Comparison of ENCODE assay signal across 14 cellular contexts in the genomic region with DNA sequence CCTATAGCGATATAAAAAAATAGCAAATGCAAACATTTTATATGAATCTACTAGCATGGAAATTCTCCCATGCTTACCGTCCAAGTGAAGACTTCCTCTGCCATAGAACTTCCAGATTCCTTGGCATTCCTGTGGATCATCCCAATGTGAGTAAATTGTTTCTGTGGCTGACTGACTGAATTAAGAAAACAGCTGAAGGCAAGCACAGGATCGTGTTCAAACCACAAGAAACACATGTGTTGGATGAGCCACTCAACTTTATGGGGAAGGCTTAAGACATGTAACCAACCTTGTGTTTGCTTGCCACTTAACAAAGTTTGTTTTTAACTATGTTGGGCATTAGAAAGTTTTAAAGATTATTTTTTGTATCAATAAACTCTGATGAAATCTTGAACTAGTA. TPM values are rescaled to one million over a fixed set of nuclear protein-coding genes. Genes with fewer than 3 reads are reported as not detected.
DNase-seq lines count a peak whose midpoint lies in the region; ATAC-seq, FAIRE-seq and TF ChIP-seq lines count a peak whose summit lies in the region.
"Had no signal": no experiment of that assay in that cellular context is flagged by ENCODE, and none has a peak within 500 bp of the region (broad histone marks: within the 10 kb centered on the region; RNA-seq: fewer than 3 reads in every experiment).

No MANE protein-coding gene starts in this region.

- H3K9me3 Mint-ChIP-seq in progenitor cell of endocrine pancreas (ENCODE audit: low read depth) = no peaks in the 10 kb centered on the region
- H3K9me3 Mint-ChIP-seq: activated T-helper 17 cell treated with anti-CD3 and anti-CD28 coated beads, Interleukin-2, amount 50 U/mL, for 72 hours; IgD-negative memory B cell had no signal

- H3K4me1 ChIP-seq in skeletal muscle tissue (ENCODE audit: control insufficient read depth in 3 of 3, insufficient read depth in 3 of 3, low read length in 3 of 3) = peaks cover 0 to 5% (median 0%) of the 10 kb centered on the region in 3 donors
- H3K4me1 ChIP-seq: colonic mucosa, spleen, vagina had no signal

- H3K27ac ChIP-seq in SK-N-MC = peak overlapping the region; percentile 95
- H3K27ac ChIP-seq in skeletal muscle tissue (ENCODE audit: low read depth, low read length) = peak overlapping the region; percentile 97
- H3K27ac ChIP-seq: colonic mucosa, spleen, vagina had no signal

- ATAC-seq in HG02870 (IDR thresholded peaks at IDR 0.05; ENCODE audit: unreplicated experiment) (no peak), HG03460 (IDR thresholded peaks at IDR 0.05; ENCODE audit: unreplicated experiment) (no peak)
- ATAC-seq: activated T-helper 17 cell treated with anti-CD3 and anti-CD28 coated beads, Interleukin-2, amount 50 U/mL, for 72 hours had no signal

- no peak for TF ChIP-seq POLR2A in H54 (IDR thresholded peaks at IDR 0.05; ENCODE audit: low read depth, low read length)

- H3K36me3 Mint-ChIP-seq in progenitor cell of endocrine pancreas (ENCODE audit: insufficient read depth) = no peaks in the 10 kb centered on the region

- H3K4me3 ChIP-seq in SK-N-MC = peak overlapping the region; percentile 77
- peak overlapping the region; percentile 24 to 90 (median 67) for H3K4me3 ChIP-seq in skeletal muscle tissue (ENCODE audit: low read length in 3 of 3)
- H3K4me3 ChIP-seq: colonic mucosa, vagina had no signal

- H3K27ac Mint-ChIP-seq in progenitor cell of endocrine pancreas = no peak overlapping the region
- H3K27ac Mint-ChIP-seq: activated T-helper 17 cell treated with anti-CD3 and anti-CD28 coated beads, Interleukin-2, amount 50 U/mL, for 72 hours; IgD-negative memory B cell had no signal

- no peak for DNase-seq in H54 (ENCODE audit: insufficient read length, low spot score)
- peak; percentile 47 for DNase-seq in SK-N-MC (ENCODE audit: low read depth, low spot score)
- peak; percentile 94 for DNase-seq in fibroblast of peridontal ligament (ENCODE audit: extremely low read depth)
- no peak for DNase-seq in progenitor cell of endocrine pancreas (ENCODE audit: low spot score, unreplicated experiment)
- DNase-seq in activated effector memory CD4-positive, alpha-beta T cell treated with anti-CD3 and anti-CD28 coated beads, Interleukin-2, amount 50 U/mL, for 16 hours = no peak
- DNase-seq: colonic mucosa, NCI-H2029, spleen had no signal

- H3K9me3 ChIP-seq in SK-N-MC (ENCODE audit: low read depth, low read length) = no peaks in the 10 kb centered on the region
- H3K9me3 ChIP-seq in skeletal muscle tissue (ENCODE audit: control insufficient read depth in 3 of 3, low read length in 3 of 3) = no peaks in the 10 kb centered on the region
- H3K9me3 ChIP-seq: colonic mucosa, spleen, vagina had no signal

- H3K4me1 Mint-ChIP-seq in progenitor cell of endocrine pancreas (ENCODE audit: low read depth) = peaks cover 25% of the 10 kb centered on the region
- H3K4me1 Mint-ChIP-seq: activated T-helper 17 cell treated with anti-CD3 and anti-CD28 coated beads, Interleukin-2, amount 50 U/mL, for 72 hours; IgD-negative memory B cell had no signal

- H3K4me3 Mint-ChIP-seq in progenitor cell of endocrine pancreas (ENCODE audit: low read depth) = no peak overlapping the region
- H3K4me3 Mint-ChIP-seq: activated T-helper 17 cell treated with anti-CD3 and anti-CD28 coated beads, Interleukin-2, amount 50 U/mL, for 72 hours; IgD-negative memory B cell had no signal

- H3K27me3 ChIP-seq in skeletal muscle tissue (ENCODE audit: control insufficient read depth in 3 of 3, insufficient read depth in 3 of 3, low read length in 3 of 3) = no peaks in the 10 kb centered on the region
- H3K27me3 ChIP-seq: colonic mucosa, spleen, vagina had no signal

- no peak for TF ChIP-seq CTCF in progenitor cell of endocrine pancreas (IDR thresholded peaks at IDR 0.05; ENCODE audit: unreplicated experiment)

- no peaks in the 10 kb centered on the region for H3K27me3 Mint-ChIP-seq in progenitor cell of endocrine pancreas

- FAIRE-seq in H54 (lab: Jason Lieb, UNC) = peak; percentile 100

- H3K36me3 ChIP-seq in SK-N-MC (ENCODE audit: insufficient read depth, low read length) = no peaks in the 10 kb centered on the region
- H3K36me3 ChIP-seq in skeletal muscle tissue (ENCODE audit: control insufficient read depth in 3 of 3, insufficient read depth in 3 of 3, low read length in 3 of 3) = no peaks in the 10 kb centered on the region
- H3K36me3 ChIP-seq: colonic mucosa, spleen, vagina had no signal

- peak overlapping the region; percentile 75 for H3K9ac ChIP-seq in SK-N-MC (ENCODE audit: insufficient read length)
- peak overlapping the region; percentile 59 to 87 (median 83) for H3K9ac ChIP-seq in skeletal muscle tissue (ENCODE audit: low read depth in 1 of 3, low read length in 3 of 3)

RNA-seq across cellular contexts. Expression of gene MYPN, which starts 2.6 kb away (rescaled TPM):
- total RNA-seq in skeletal muscle tissue (57.4 TPM), progenitor cell of endocrine pancreas (0.05 and 0.22 TPM in 2 replicates)
- total RNA-seq: vagina had no signal

RNA-seq across cellular contexts. Expression of gene HERC4, which starts 31.6 kb away (rescaled TPM):
- total RNA-seq in skeletal muscle tissue = 64.7 TPM
- total RNA-seq in progenitor cell of endocrine pancreas = 62.1 and 63.8 TPM in 2 replicates

Comparison
In these comparisons a context has a peak if more than half of its experiments do, and no peak if none do; other contexts are left out.
1. DNase-seq: peak in SK-N-MC (single experiment) and fibroblast of peridontal ligament (single experiment); none in H54 (single experiment), progenitor cell of endocrine pancreas (single experiment) and activated effector memory CD4-positive, alpha-beta T cell treated with anti-CD3 and anti-CD28 coated beads, Interleukin-2, amount 50 U/mL, for 16 hours (single experiment).
2. RNA of gene MYPN, which starts 2.6 kb away (total RNA-seq): 57.4 TPM in skeletal muscle tissue (single experiment); 0.05 to 0.22 TPM in progenitor cell of endocrine pancreas; every median in the first group is over 10 times any median in the second.